ENCODE assay signal across 12 cellular contexts in the genomic region with DNA sequence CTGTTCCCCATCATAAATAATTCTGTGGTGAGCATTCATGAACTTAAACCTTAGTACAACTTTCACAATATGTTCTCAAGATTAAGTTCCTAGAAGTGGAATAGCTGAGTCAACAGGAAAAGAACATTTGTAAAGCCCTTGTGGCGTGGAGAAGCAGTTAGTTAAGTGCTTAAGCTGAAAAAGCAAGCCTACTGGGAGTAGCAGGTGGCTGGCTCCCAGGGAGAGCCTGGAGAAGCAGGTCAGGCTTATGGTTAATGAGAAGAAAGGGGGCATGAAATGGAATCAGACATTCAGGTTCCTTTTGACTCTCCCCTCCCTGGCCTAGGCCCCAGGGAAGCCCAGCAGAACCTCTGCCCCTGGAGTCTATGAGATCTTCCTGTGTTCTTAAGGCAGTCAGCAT. TPM values are rescaled to one million over a fixed set of nuclear protein-coding genes. Genes with fewer than 3 reads are reported as not detected.
DNase-seq lines count a peak whose midpoint lies in the region; ATAC-seq and TF ChIP-seq lines count a peak whose summit lies in the region.
"Had no signal": no experiment of that assay in that cellular context is flagged by ENCODE, and none has a peak within 500 bp of the region (broad histone marks: within the 10 kb centered on the region; RNA-seq: fewer than 3 reads in every experiment).

No MANE protein-coding gene starts in this region.

- TF ChIP-seq POLR2A in esophagus muscularis mucosa (IDR thresholded peaks at IDR 0.05; ENCODE audit: low read depth): no peak

- peak; percentile 94 for ATAC-seq in left lung
- ATAC-seq in HG03045 (IDR thresholded peaks at IDR 0.05; ENCODE audit: unreplicated experiment): no peak

- WGBS in esophagus muscularis mucosa: 47% methylated on average over 1 of the region's 1 CpG

- H3K4me1 ChIP-seq in left lung (peaks cover 25 to 47% of the 10 kb centered on the region in 2 donors), esophagus muscularis mucosa (peaks cover 20 to 44% (median 35%) of the 10 kb centered on the region in 4 donors)

- H3K27ac ChIP-seq in left lung (peak overlapping the region in 1 of 2 donors; percentile 29), esophagus muscularis mucosa (replicated peaks in 1 of 4) (peak overlapping the region in 1 of 4 donors; percentile 28)

- H3K36me3 ChIP-seq in left lung (no peaks in the 10 kb centered on the region), esophagus muscularis mucosa (peaks cover 0 to 25% (median 22%) of the 10 kb centered on the region in 4 donors)

- H3K27me3 ChIP-seq in left lung (no peaks in the 10 kb centered on the region), esophagus muscularis mucosa (no peaks in the 10 kb centered on the region)

- H3K4me3 ChIP-seq in astrocyte of the spinal cord (ENCODE audit: low read depth, low read length): no peak overlapping the region
- H3K4me3 ChIP-seq in left lung: no peak overlapping the region
- H3K4me3 ChIP-seq in esophagus muscularis mucosa: no peak overlapping the region

- H3K9me3 ChIP-seq in left lung (no peaks in the 10 kb centered on the region), esophagus muscularis mucosa (no peaks in the 10 kb centered on the region)

- no peak for TF ChIP-seq CTCF in astrocyte of the spinal cord (IDR thresholded peaks at IDR 0.05; ENCODE audit: low read depth, low read length)
- TF ChIP-seq CTCF in left lung (IDR thresholded peaks at IDR 0.05): no peak
- no peak for TF ChIP-seq CTCF in esophagus muscularis mucosa (IDR thresholded peaks at IDR 0.05)

- intact Hi-C loops in left lung (cut with DNase I): no loop called here
- intact Hi-C loops in esophagus muscularis mucosa (cut with DNase I): no loop called here

- no peak for TF ChIP-seq EP300 in esophagus muscularis mucosa (IDR thresholded peaks at IDR 0.05)

- in situ Hi-C loops in astrocyte of the spinal cord (cut with HindIII; ENCODE audit: low sequenced_read_pairs): no loop called here

- DNase-seq in DMS53 (lab: John Stamatoyannopoulos, UW): peak; percentile 74
- DNase-seq in MV-4-11 (lab: John Stamatoyannopoulos, UW): peak; percentile 93
- DNase-seq in astrocyte of the spinal cord (ENCODE audit: low read depth, low spot score): peak; percentile 60
- peak in 1 of 2 donors; percentile 54 for DNase-seq in left lung
- no peak for DNase-seq in HK-2 (ENCODE audit: unreplicated experiment)
- no peak for DNase-seq in esophagus muscularis mucosa (ENCODE audit: extremely low spot score)
- DNase-seq in iPS-NIHi7 (ENCODE audit: extremely low spot score): no peak
- DNase-seq: NCI-H1048, nephron progenitor cell had no signal

RNA-seq across cellular contexts. Expression of a gene that starts 35.3 kb away (rescaled TPM):
- total RNA-seq in left lung (10 to 100 TPM; 11.0 to 13.2 TPM), esophagus muscularis mucosa (10 to 100 TPM in 3 of 4 donors, 1 to 10 TPM in 1; 10.0 to 21.4 (median 12.6) TPM)
- total RNA-seq: activated naive CD4-positive, alpha-beta T cell treated with anti-CD3 and anti-CD28 coated beads, Interleukin-2, amount 50 U/mL, for 72 hours had no signal

RNA-seq across cellular contexts. Expression of a gene that starts 53.8 kb away (rescaled TPM):
- total RNA-seq in left lung (under 1 TPM in 1 of 2 donors, not detected in 1; 0.26 TPM), esophagus muscularis mucosa (not detected)
- total RNA-seq: activated naive CD4-positive, alpha-beta T cell treated with anti-CD3 and anti-CD28 coated beads, Interleukin-2, amount 50 U/mL, for 72 hours; glomerular endothelial cell had no signal

Comparison
In these comparisons a context has a peak if more than half of its experiments do, and no peak if none do; other contexts are left out.
1. DNase-seq: peak in DMS53 (single experiment), MV-4-11 (single experiment) and astrocyte of the spinal cord (single experiment); none in HK-2 (single experiment), esophagus muscularis mucosa (single experiment) and iPS-NIHi7 (single experiment).